In the genomic region with DNA sequence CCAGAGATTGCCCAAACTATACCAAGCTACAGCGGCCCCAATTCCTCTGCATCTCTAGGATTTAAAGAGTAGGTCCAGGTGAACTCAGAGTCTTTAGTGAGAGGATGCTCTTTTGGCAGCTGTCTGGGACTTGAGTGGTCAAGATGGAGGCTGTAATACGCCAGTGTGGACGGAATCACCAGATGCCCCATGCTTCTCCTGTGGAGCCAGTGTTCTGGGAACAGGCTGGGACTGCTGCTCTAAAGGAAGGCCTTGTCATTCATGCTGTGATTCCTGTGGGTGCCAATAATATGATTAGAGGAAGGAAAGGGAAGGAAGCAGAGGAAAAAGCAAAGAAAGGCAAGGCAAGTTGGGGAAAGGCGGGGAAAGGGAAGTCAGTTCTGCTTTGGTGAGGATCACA, we compare ENCODE assay signal across 20 cellular contexts. TPM values are rescaled to one million over a fixed set of nuclear protein-coding genes. Genes with fewer than 3 reads are reported as not detected.
DNase-seq lines count a peak whose midpoint lies in the region; ATAC-seq, FAIRE-seq and TF ChIP-seq lines count a peak whose summit lies in the region.
"Had no signal": no experiment of that assay in that cellular context is flagged by ENCODE, and none has a peak within 500 bp of the region (broad histone marks: within the 10 kb centered on the region; RNA-seq: fewer than 3 reads in every experiment).

No MANE protein-coding gene starts in this region.

- FAIRE-seq in pancreas (lab: Jason Lieb, UNC): no peak
- FAIRE-seq: GM19239, H54 had no signal

- no peaks in the 10 kb centered on the region for H3K36me3 Mint-ChIP-seq in GM23338 (ENCODE audit: low read depth)
- no peaks in the 10 kb centered on the region for H3K36me3 Mint-ChIP-seq in osteocyte (ENCODE audit: unreplicated experiment)
- H3K36me3 Mint-ChIP-seq: CD14-positive monocyte; CD4-positive, alpha-beta memory T cell had no signal

- H2AFZ ChIP-seq in GM23338: peak overlapping the region; percentile 43; the same call in 1 of the 2 replicates
- H2AFZ ChIP-seq: GM23248 had no signal

- H3K9me2 ChIP-seq in GM23338 (ENCODE audit: insufficient read depth): peaks cover 8% of the 10 kb centered on the region

- intact Hi-C loops in vagina (cut with DNase I): no loop called here
- intact Hi-C loops in pancreas (cut with DNase I): no loop called here

- no peak overlapping the region for H3K27ac ChIP-seq in GM23338 (ENCODE audit: low read depth)
- no peak overlapping the region for H3K27ac ChIP-seq in coronary artery
- no peak overlapping the region for H3K27ac ChIP-seq in vagina
- no peak overlapping the region for H3K27ac ChIP-seq in pancreas
- H3K27ac ChIP-seq: BLaER1, GM23248 had no signal

- H3F3A ChIP-seq in GM23338 (replicated peaks; ENCODE audit: low read depth): no peaks in the 10 kb centered on the region

- H3K4me1 ChIP-seq in GM23338 (ENCODE audit: insufficient read depth) (peaks cover 27% of the 10 kb centered on the region), vagina (no peaks in the 10 kb centered on the region), pancreas (no peaks in the 10 kb centered on the region)
- H3K4me1 ChIP-seq: BLaER1 had no signal

- no peak for TF ChIP-seq POLR2A in vagina (IDR thresholded peaks at IDR 0.05)

- H3K27ac Mint-ChIP-seq in GM23338 (no peak overlapping the region), osteocyte (ENCODE audit: unreplicated experiment) (no peak overlapping the region)
- H3K27ac Mint-ChIP-seq: CD14-positive monocyte; CD4-positive, alpha-beta memory T cell; HFFc6 had no signal

- ATAC-seq in GM23338 (no peak), pancreas (no peak), HG02642 (IDR thresholded peaks at IDR 0.05; ENCODE audit: poor library complexity, unreplicated experiment) (no peak)

- TF ChIP-seq CTCF in GM23338 (conservative IDR thresholded peaks at IDR 0.05; ENCODE audit: low read depth in 2 of 2) (no peak), coronary artery (IDR thresholded peaks at IDR 0.05) (no peak), osteocyte (IDR thresholded peaks at IDR 0.05) (no peak), vagina (IDR thresholded peaks at IDR 0.05) (no peak), pancreas (IDR thresholded peaks at IDR 0.05) (no peak)

- H3K27me3 ChIP-seq in GM23338 (ENCODE audit: insufficient read depth) (no peaks in the 10 kb centered on the region), vagina (no peaks in the 10 kb centered on the region), pancreas (no peaks in the 10 kb centered on the region)
- H3K27me3 ChIP-seq: BLaER1 had no signal

- H4K20me1 ChIP-seq in GM23338 (replicated peaks; ENCODE audit: insufficient read depth): no peaks in the 10 kb centered on the region
- H4K20me1 ChIP-seq: BLaER1 had no signal

- H3K4me3 ChIP-seq in GM23338: no peak overlapping the region
- no peak overlapping the region for H3K4me3 ChIP-seq in coronary artery
- no peak overlapping the region for H3K4me3 ChIP-seq in vagina
- no peak overlapping the region for H3K4me3 ChIP-seq in pancreas
- H3K4me3 ChIP-seq: BLaER1, GM23248 had no signal

- DNase-seq in GM23338 (ENCODE audit: low spot score): no peak
- DNase-seq in coronary artery (ENCODE audit: low spot score): peak; percentile 38
- DNase-seq in osteocyte (ENCODE audit: extremely low spot score, unreplicated experiment): peak; percentile 36
- peak; percentile 37 to 58 for DNase-seq in vagina (ENCODE audit: extremely low spot score in 2 of 2)
- DNase-seq in RKO (ENCODE audit: low spot score): no peak
- no peak for DNase-seq in pancreas
- DNase-seq: 8988T; CD4-positive, alpha-beta memory T cell; DMS79 treated with DMSO at 0.1 percent for 48 hours; GF-D8; GM23248; HCEC 1CT; HFFc6 had no signal

- H3K9me3 Mint-ChIP-seq in GM23338 (no peaks in the 10 kb centered on the region), osteocyte (ENCODE audit: unreplicated experiment) (no peaks in the 10 kb centered on the region)
- H3K9me3 Mint-ChIP-seq: HFFc6 had no signal

- no peak overlapping the region for H3K4me2 ChIP-seq in GM23338
- H3K4me2 ChIP-seq: BLaER1 had no signal

- H3K79me2 ChIP-seq in GM23338 (replicated peaks; ENCODE audit: insufficient read depth): no peaks in the 10 kb centered on the region

- peaks cover 7% of the 10 kb centered on the region for H3K27me3 Mint-ChIP-seq in GM23338 (ENCODE audit: insufficient read depth, low read depth, poor library complexity)
- peaks cover 23% of the 10 kb centered on the region for H3K27me3 Mint-ChIP-seq in osteocyte (ENCODE audit: unreplicated experiment)

- peaks cover 41% of the 10 kb centered on the region for H3K4me1 Mint-ChIP-seq in GM23338
- H3K4me1 Mint-ChIP-seq in osteocyte (ENCODE audit: unreplicated experiment): peaks cover 13% of the 10 kb centered on the region
- H3K4me1 Mint-ChIP-seq: CD14-positive monocyte; CD4-positive, alpha-beta memory T cell had no signal

- H3K4me3 Mint-ChIP-seq in GM23338: no peak overlapping the region
- H3K4me3 Mint-ChIP-seq in osteocyte (ENCODE audit: unreplicated experiment): no peak overlapping the region
- H3K4me3 Mint-ChIP-seq: CD14-positive monocyte; CD4-positive, alpha-beta memory T cell; HFFc6 had no signal

- H3K36me3 ChIP-seq in GM23338 (ENCODE audit: insufficient read depth) (no peaks in the 10 kb centered on the region), vagina (no peaks in the 10 kb centered on the region), pancreas (no peaks in the 10 kb centered on the region)
- H3K36me3 ChIP-seq: BLaER1 had no signal

- 91 to 99% methylated on average over 4 of the region's 4 CpGs for WGBS in pancreas, 2 donors

- H3K9me3 ChIP-seq in vagina (no peaks in the 10 kb centered on the region), pancreas (no peaks in the 10 kb centered on the region)
- H3K9me3 ChIP-seq: BLaER1 had no signal

TF ChIP-seq in GM23338, 12 proteins besides CTCF, POLR2A, EP300 and RAD21 (continues in another document):
- TF ChIP-seq STAT1 (IDR thresholded peaks at IDR 0.05; ENCODE audit: unreplicated experiment): no peak
- no peak for TF ChIP-seq CREB1 (CRISPR knock-in tag; IDR thresholded peaks at IDR 0.05; ENCODE audit: low read depth)
- no peak for TF ChIP-seq ZNF462 (CRISPR knock-in tag; IDR thresholded peaks at IDR 0.05)

RNA-seq across cellular contexts. Expression of gene NOX5, which starts 17.4 kb away (rescaled TPM):
- 0.03 TPM in 1 of 2 replicates, not detected in the other for total RNA-seq in GM23338 (2014; rRNA removed; shearing (Covaris generic))
- polyA plus RNA-seq in GM23338 (2016; fragmentation: Nextera tagmentation; extraction: Ambion mirVana) (not detected in 2 replicates), pancreas (under 1 TPM; 0.04 to 0.26 TPM)
- total RNA-seq in osteocyte (not detected in 2 replicates), vagina (0.74 TPM), pancreas (under 1 TPM in 3 of 6 donors, not detected in 3; 0.05 to 0.14 (median 0.12) TPM)
- total RNA-seq: A673, HT-29 had no signal
- polyA plus RNA-seq: CD14-positive monocyte; CD4-positive, alpha-beta memory T cell; GM23248 had no signal

Comparison
In these comparisons a context has a peak if more than half of its experiments do, and no peak if none do; other contexts are left out.
1. DNase-seq: peak in coronary artery (single experiment), osteocyte (single experiment) and vagina (2 of 2); none in GM23338 (single experiment), RKO (single experiment) and pancreas (0 of 6).